In genomic region chr2:29518010-29518409, GRCh38 we compare ENCODE assay signal across 23 cellular contexts.
DNase-seq lines count a peak whose midpoint lies in the region; ATAC-seq and TF ChIP-seq lines count a peak whose summit lies in the region.
"Had no signal": no experiment of that assay in that cellular context is flagged by ENCODE, and none has a peak within 500 bp of the region (broad histone marks: within the 10 kb centered on the region; RNA-seq: fewer than 3 reads in every experiment).

No MANE protein-coding gene starts in this region.

- whole genome bisulfite sequencing in IMR-90 (ENCODE audit: extremely low coverage in 2 of 2, insufficient read length in 1 of 2), 2 experiments, result no CpG with 5 or more reads among the region's 2 CpGs
- WGBS in stomach, 5 donors, result 78 to 90% (median 85%) methylated on average over 2 of the region's 2 CpGs

- TF ChIP-seq POLR2A in IMR-90 (IDR thresholded peaks at IDR 0.05; ENCODE audit: low read depth, low read length) (no peak), stomach (IDR thresholded peaks at IDR 0.05) (no peak)

- peak overlapping the region; percentile 80; the same call in 1 of the 2 replicates for H3K14ac ChIP-seq in IMR-90 (replicated peaks; ENCODE audit: low read depth, low read length)

- CTCF ChIA-PET in AG04450 (lab: Charles Lee), result interaction anchor here (1.5 kb wide), 1 partner anchor 12 kb away, joined by 4 read pairs; no protein-coding TSS in a partner anchor
- CTCF ChIA-PET in IMR-90 (lab: Yijun Ruan, JAX), result interaction anchor here (1.1 kb wide), 1 partner anchor 209 kb away, joined by 3 read pairs; no protein-coding TSS in a partner anchor

- TF ChIP-seq EP300 in stomach (IDR thresholded peaks at IDR 0.05), result no peak

- H3K27ac ChIP-seq in AG04450 (ENCODE audit: low read depth, low read length) (peak overlapping the region; percentile 21), IMR-90 (ENCODE audit: insufficient read depth, low read length) (peak overlapping the region; percentile 87), stomach (no peak overlapping the region)
- H3K27ac ChIP-seq: A549, heart right ventricle had no signal

- H4K5ac ChIP-seq in IMR-90 (ENCODE audit: low read depth, low read length), result peak overlapping the region; percentile 91

- H3K4ac ChIP-seq in IMR-90 (ENCODE audit: low read depth, low read length), result peak overlapping the region; percentile 71

- in situ Hi-C loops in IMR-90 (cut with MboI; ENCODE audit: low sequenced_read_pairs), result no loop called here

- peak overlapping the region; percentile 40; the same call in 1 of the 3 replicates for H2BK15ac ChIP-seq in IMR-90 (ENCODE audit: low read depth, low read length)

- intact Hi-C loops in IMR-90 (cut with micrococcal nuclease), result loop anchor here (5.0 kb wide), 1 partner anchor 56 kb away; no protein-coding TSS in a partner anchor
- intact Hi-C loops in posterior vena cava (cut with DNase I), result no loop called here
- intact Hi-C loops in stomach (cut with DNase I; ENCODE audit: low total_unique reads), result no loop called here

- H3K9me3 ChIP-seq in AG04450 (ENCODE audit: control insufficient read depth, insufficient read depth, low read length) (no peaks in the 10 kb centered on the region), IMR-90 (ENCODE audit: control insufficient read depth, insufficient read depth, low read length) (no peaks in the 10 kb centered on the region), stomach (no peaks in the 10 kb centered on the region)
- H3K9me3 ChIP-seq: A549 had no signal

- peaks cover 10% of the 10 kb centered on the region; the same call in 1 of the 2 replicates for H3K9me1 ChIP-seq in IMR-90 (ENCODE audit: insufficient read depth, low read length)

- peak overlapping the region; percentile 88 for H2BK5ac ChIP-seq in IMR-90 (ENCODE audit: low read depth, low read length, poor library complexity, severe bottlenecking)

- peak overlapping the region; percentile 66 for H4K91ac ChIP-seq in IMR-90 (ENCODE audit: insufficient read depth, low read depth, low read length)

- H3K27me3 ChIP-seq in AG04450 (ENCODE audit: control insufficient read depth, insufficient read depth, low read length) (no peaks in the 10 kb centered on the region), IMR-90 (ENCODE audit: control insufficient read depth, insufficient read depth, low read length) (no peaks in the 10 kb centered on the region), stomach (no peaks in the 10 kb centered on the region)

- H2AK9ac ChIP-seq in IMR-90 (replicated peaks; ENCODE audit: low read depth, low read length, poor library complexity), result no peak overlapping the region

- no peaks in the 10 kb centered on the region for H4K20me1 ChIP-seq in IMR-90 (ENCODE audit: insufficient read depth, low read length)

- no TSS peak for BruUV-seq in IMR-90 (replicated peaks; lab: Mats Ljungman, UMichigan)

- H3K9ac ChIP-seq in IMR-90 (ENCODE audit: low read depth, low read length), result no peak overlapping the region

- peak overlapping the region; percentile 34; the same call in 1 of the 2 replicates for H3K4me2 ChIP-seq in IMR-90 (ENCODE audit: low read depth, low read length)
- H3K4me2 ChIP-seq: A549 had no signal

- H3K4me1 ChIP-seq in IMR-90 (ENCODE audit: control insufficient read depth, insufficient read depth, low read length) (peaks cover 24% of the 10 kb centered on the region), stomach (peaks cover 0 to 3% (median 0%) of the 10 kb centered on the region in 4 donors)

- peak overlapping the region; percentile 98 for H3K18ac ChIP-seq in IMR-90 (ENCODE audit: low read depth, low read length)

- ATAC-seq in IMR-90 (ENCODE audit: low read depth) (peak; percentile 86), HG03196 (IDR thresholded peaks at IDR 0.05; ENCODE audit: unreplicated experiment) (no peak)
- ATAC-seq: A549, heart right ventricle, right cardiac atrium had no signal

- POLR2A ChIA-PET in AG04450 (lab: Yijun Ruan, JAX), result interaction anchor here (0.6 to 1.0 kb wide), 3 partner anchors 8 to 23 kb away, joined by 3 read pairs; no protein-coding TSS in a partner anchor
- POLR2A ChIA-PET in IMR-90 (lab: Charles Lee; ENCODE audit: unreplicated experiment), result no interaction called here

- peak overlapping the region; percentile 37 for H2AFZ ChIP-seq in IMR-90 (replicated peaks; ENCODE audit: low read length, poor library complexity)

- peak overlapping the region; percentile 92 for H2BK120ac ChIP-seq in IMR-90 (ENCODE audit: low read depth, low read length)

- H3K79me1 ChIP-seq in IMR-90 (ENCODE audit: low read depth in 1 of 2, low read length in 2 of 2), result no peaks in the 10 kb centered on the region

- dilution Hi-C loops in IMR-90 (cut with HindIII; ENCODE audit: low sequenced_read_pairs, unreplicated experiment), result no loop called here

- H2AK5ac ChIP-seq in IMR-90 (ENCODE audit: low read depth, low read length), result peak overlapping the region; percentile 10; the same call in 1 of the 2 replicates

- no peak for TF ChIP-seq CTCF in AG04450 (IDR thresholded peaks at IDR 0.05; ENCODE audit: low read depth, low read length)
- no peak for TF ChIP-seq CTCF in IMR-90 (conservative IDR thresholded peaks at IDR 0.05; ENCODE audit: low read depth, low read length)
- no peak for TF ChIP-seq CTCF in fibroblast of mammary gland (conservative IDR thresholded peaks at IDR 0.05; ENCODE audit: control insufficient read depth, insufficient read depth, low read depth, low read length)
- no peak for TF ChIP-seq CTCF in stomach (IDR thresholded peaks at IDR 0.05)

- H3K4me3 ChIP-seq in AG04450 (ENCODE audit: low read depth, low read length) (no peak overlapping the region), IMR-90 (ENCODE audit: insufficient read depth, low read depth, low read length) (no peak overlapping the region), fibroblast of mammary gland (ENCODE audit: control insufficient read depth, low read depth, low read length) (no peak overlapping the region), stomach (no peak overlapping the region)
- H3K4me3 ChIP-seq: A549, heart right ventricle had no signal

- peak overlapping the region; percentile 92; the same call in 1 of the 2 replicates for H2BK20ac ChIP-seq in IMR-90 (ENCODE audit: low read depth, low read length)

- peak overlapping the region; percentile 66 to 82 for H4K8ac ChIP-seq in IMR-90 (ENCODE audit: low read depth in 2 of 2, low read length in 2 of 2)

- H3K56ac ChIP-seq in IMR-90 (ENCODE audit: extremely low read depth, insufficient read depth, low read length), result no peak overlapping the region

- DNase-seq in AG04450 (ENCODE audit: low read depth, low spot score) (no peak), IMR-90 (peak; percentile 71), amniotic stem cell (lab: John Stamatoyannopoulos, UW) (peak; percentile 61), fibroblast of mammary gland (ENCODE audit: low read depth) (peak; percentile 69), posterior vena cava (ENCODE audit: low spot score) (no peak), stomach (no peak), retina (no peak)
- DNase-seq: activated CD4-positive, CD25-positive, alpha-beta regulatory T cell treated with anti-CD3 and anti-CD28 coated beads, Interleukin-2, amount 50 U/mL, for 72 hours; activated naive CD4-positive, alpha-beta T cell treated with Interleukin-2 at 50 U/mL for 16 hours; activated T-cell treated with anti-CD3 and anti-CD28 coated beads, Interleukin-2, amount 50 U/mL, for 24 hours; H7; heart right ventricle; mesendoderm; naive B cell; NCI-H774; nucleus accumbens; OCI-M1; right cardiac atrium; SHP77; stimulated activated CD4-positive, alpha-beta T cell treated with anti-CD3 and anti-CD28 coated beads, Interleukin-12 subunit alpha, Interleukin-12 subunit beta, amount 100 ng/mL, for 4 hours; trophoblast cell had no signal

- no peak overlapping the region for H3K23ac ChIP-seq in IMR-90 (ENCODE audit: low read depth, low read length)

- TF ChIP-seq RAD21 in IMR-90 (IDR thresholded peaks at IDR 0.05; ENCODE audit: low read length), result no peak

- H3K36me3 ChIP-seq in IMR-90 (ENCODE audit: control insufficient read depth, insufficient read depth, low read length) (no peaks in the 10 kb centered on the region), stomach (no peaks in the 10 kb centered on the region)
- H3K36me3 ChIP-seq: heart right ventricle had no signal

TF ChIP-seq in IMR-90, 13 proteins besides CTCF, POLR2A, EP300 and RAD21:
- TF ChIP-seq SMC3 (IDR thresholded peaks at IDR 0.05; ENCODE audit: low read depth, low read length), result no peak

Comparison
In these comparisons a context has a peak if more than half of its experiments do, and no peak if none do; other contexts are left out.
1. DNase-seq: peak in IMR-90 (single experiment), amniotic stem cell (single experiment) and fibroblast of mammary gland (single experiment); none in AG04450 (single experiment), posterior vena cava (single experiment), stomach (single experiment) and retina (single experiment).
2. H3K27ac ChIP-seq: peak in AG04450 (single experiment) and IMR-90 (single experiment); none in stomach (0 of 5).